In genomic region chr1:218366322-218367052, GRCh38 we compare ENCODE assay signal across 15 cellular contexts. TPM values are rescaled to one million over a fixed set of nuclear protein-coding genes. Genes with fewer than 3 reads are reported as not detected.
DNase-seq lines count a peak whose midpoint lies in the region; ATAC-seq and TF ChIP-seq lines count a peak whose summit lies in the region.
"Had no signal": no experiment of that assay in that cellular context is flagged by ENCODE, and none has a peak within 500 bp of the region (broad histone marks: within the 10 kb centered on the region; RNA-seq: fewer than 3 reads in every experiment).

No MANE protein-coding gene starts in this region.

- H3K9me3 Mint-ChIP-seq in CD4-positive, alpha-beta memory T cell, result no peaks in the 10 kb centered on the region
- H3K9me3 Mint-ChIP-seq in activated CD8-positive, alpha-beta T cell treated with anti-CD3 and anti-CD28 coated beads for 36 hours, result no peaks in the 10 kb centered on the region
- H3K9me3 Mint-ChIP-seq: neural crest cell had no signal

- no peak overlapping the region for H3K27ac Mint-ChIP-seq in CD4-positive, alpha-beta memory T cell
- no peak overlapping the region for H3K27ac Mint-ChIP-seq in activated CD8-positive, alpha-beta T cell treated with anti-CD3 and anti-CD28 coated beads for 36 hours

- peaks cover 0 to 1% of the 10 kb centered on the region in 2 donors for H3K27me3 Mint-ChIP-seq in CD4-positive, alpha-beta memory T cell
- H3K27me3 Mint-ChIP-seq in activated CD8-positive, alpha-beta T cell treated with anti-CD3 and anti-CD28 coated beads for 36 hours, result peaks cover 3% of the 10 kb centered on the region

- no peak for TF ChIP-seq CTCF in thoracic aorta (IDR thresholded peaks at IDR 0.05)
- no peak for TF ChIP-seq CTCF in activated CD8-positive, alpha-beta T cell treated with anti-CD3 and anti-CD28 coated beads for 36 hours (IDR thresholded peaks at IDR 0.05)

- intact Hi-C loops in CD4-positive, alpha-beta memory T cell (cut with micrococcal nuclease), result no loop called here
- intact Hi-C loops in activated CD8-positive, alpha-beta T cell treated with anti-CD3 and anti-CD28 coated beads for 36 hours (cut with micrococcal nuclease), result no loop called here

- H3K27me3 ChIP-seq in thoracic aorta (replicated peaks; ENCODE audit: insufficient read depth), result no peaks in the 10 kb centered on the region
- no peaks in the 10 kb centered on the region for H3K27me3 ChIP-seq in CD4-positive, alpha-beta memory T cell (ENCODE audit: insufficient read depth, low read length)
- H3K27me3 ChIP-seq: upper lobe of right lung had no signal

- POLR2A ChIA-PET in CD4-positive, alpha-beta memory T cell (lab: Charles Lee; ENCODE audit: partially characterized antibody), result no interaction called here
- POLR2A ChIA-PET in activated CD8-positive, alpha-beta T cell treated with anti-CD3 and anti-CD28 coated beads for 36 hours (lab: Charles Lee), result interaction anchor here (1.3 kb wide), 1 partner anchor 13 kb away, joined by 4 read pairs; no protein-coding TSS in a partner anchor

- H3K36me3 ChIP-seq in thoracic aorta, result no peaks in the 10 kb centered on the region
- no peaks in the 10 kb centered on the region for H3K36me3 ChIP-seq in CD4-positive, alpha-beta memory T cell (ENCODE audit: insufficient read depth, low read length)
- H3K36me3 ChIP-seq: upper lobe of right lung had no signal

- CTCF ChIA-PET in CD4-positive, alpha-beta memory T cell (lab: Charles Lee; ENCODE audit: partially characterized antibody), result no interaction called here
- CTCF ChIA-PET in activated CD8-positive, alpha-beta T cell treated with anti-CD3 and anti-CD28 coated beads for 36 hours (lab: Charles Lee), result interaction anchor here (1.2 kb wide), 1 partner anchor 13 kb away, joined by 3 read pairs; no protein-coding TSS in a partner anchor

- H3K4me3 ChIP-seq in thoracic aorta, result no peak overlapping the region
- no peak overlapping the region for H3K4me3 ChIP-seq in CD4-positive, alpha-beta memory T cell (ENCODE audit: low read length in 2 of 2)
- H3K4me3 ChIP-seq: lung, SK-N-MC, upper lobe of right lung had no signal

- no peak overlapping the region for H3K4me3 Mint-ChIP-seq in CD4-positive, alpha-beta memory T cell
- no peak overlapping the region for H3K4me3 Mint-ChIP-seq in activated CD8-positive, alpha-beta T cell treated with anti-CD3 and anti-CD28 coated beads for 36 hours
- H3K4me3 Mint-ChIP-seq: neural crest cell had no signal

- H3K4me1 Mint-ChIP-seq in CD4-positive, alpha-beta memory T cell, result no peaks in the 10 kb centered on the region
- H3K4me1 Mint-ChIP-seq in activated CD8-positive, alpha-beta T cell treated with anti-CD3 and anti-CD28 coated beads for 36 hours (ENCODE audit: low read depth), result no peaks in the 10 kb centered on the region

- no peaks in the 10 kb centered on the region for H3K9me3 ChIP-seq in thoracic aorta
- no peaks in the 10 kb centered on the region for H3K9me3 ChIP-seq in CD4-positive, alpha-beta memory T cell (ENCODE audit: control insufficient read depth in 1 of 2, low read length in 2 of 2)
- H3K9me3 ChIP-seq: upper lobe of right lung had no signal

- peak overlapping the region; percentile 25 to 75 for H3K27ac ChIP-seq in thoracic aorta
- H3K27ac ChIP-seq in CD4-positive, alpha-beta memory T cell (ENCODE audit: low read depth, low read length), result no peak overlapping the region
- H3K27ac ChIP-seq: SK-N-MC, upper lobe of right lung had no signal

- no peaks in the 10 kb centered on the region for H3K36me3 Mint-ChIP-seq in CD4-positive, alpha-beta memory T cell
- H3K36me3 Mint-ChIP-seq in activated CD8-positive, alpha-beta T cell treated with anti-CD3 and anti-CD28 coated beads for 36 hours (ENCODE audit: low read depth), result no peaks in the 10 kb centered on the region

- no peak for ATAC-seq in thoracic aorta (ENCODE audit: insufficient number of reproducible peaks, low FRiP score, low read depth)
- ATAC-seq in HG03139 (IDR thresholded peaks at IDR 0.05; ENCODE audit: unreplicated experiment), result no peak
- no peak for ATAC-seq in activated CD8-positive, alpha-beta T cell treated with anti-CD3 and anti-CD28 coated beads for 36 hours

- DNase-seq in NCI-H187 treated with DMSO at 0.1 percent for 48 hours (lab: John Stamatoyannopoulos, UW) (peak; percentile 33), NCI-H187 (lab: John Stamatoyannopoulos, UW) (no peak), NCI-H510A (lab: John Stamatoyannopoulos, UW) (peak; percentile 93), brain pericyte (ENCODE audit: low read depth, low spot score) (peak; percentile 71), thoracic aorta (ENCODE audit: low spot score) (no peak)
- no peak for DNase-seq in CD4-positive, alpha-beta memory T cell
- DNase-seq in activated CD8-positive, alpha-beta T cell treated with anti-CD3 and anti-CD28 coated beads for 36 hours, result no peak
- DNase-seq: activated gamma-delta T cell; NCI-H1048; stimulated activated CD4-positive, alpha-beta T cell treated with anti-CD3 and anti-CD28 coated beads, Interleukin-4, amount 100 ng/mL, for 4 hours had no signal

- peaks cover 25 to 77% of the 10 kb centered on the region in 2 donors for H3K4me1 ChIP-seq in thoracic aorta (ENCODE audit: control insufficient read depth in 1 of 2, low read depth in 2 of 2)
- no peaks in the 10 kb centered on the region for H3K4me1 ChIP-seq in CD4-positive, alpha-beta memory T cell (ENCODE audit: insufficient read depth, low read length)

RNA-seq across cellular contexts. Expression of gene TGFB2, which starts 21.4 kb away (rescaled TPM):
- total RNA-seq in thoracic aorta, result 1 to 10 TPM; 9.1 to 9.2 TPM
- not detected for total RNA-seq in CD4-positive, alpha-beta memory T cell
- not detected for polyA plus RNA-seq in CD4-positive, alpha-beta memory T cell
- total RNA-seq in activated CD8-positive, alpha-beta T cell treated with anti-CD3 and anti-CD28 coated beads for 36 hours, result not detected

Comparison
In these comparisons a context has a peak if more than half of its experiments do, and no peak if none do; other contexts are left out.
1. DNase-seq: peak in NCI-H187 treated with DMSO at 0.1 percent for 48 hours (single experiment), NCI-H510A (single experiment) and brain pericyte (single experiment); none in NCI-H187 (0 of 2), thoracic aorta (single experiment), CD4-positive, alpha-beta memory T cell (0 of 5) and activated CD8-positive, alpha-beta T cell treated with anti-CD3 and anti-CD28 coated beads for 36 hours (single experiment).
2. RNA of gene TGFB2, which starts 21.4 kb away (total RNA-seq): 9.1 to 9.2 TPM in thoracic aorta; not detected in activated CD8-positive, alpha-beta T cell treated with anti-CD3 and anti-CD28 coated beads for 36 hours and not detected in CD4-positive, alpha-beta memory T cell; every median in the first group is over 4 times any median in the second.